Comparison of ENCODE assay signal across 11 cellular contexts in genomic region chr21:43193651-43194302, GRCh38. TPM values are rescaled to one million over a fixed set of nuclear protein-coding genes. Genes with fewer than 3 reads are reported as not detected.
A peak's percentile ranks its signal among the peaks of the same experiment; 100 is the strongest.
DNase-seq lines count a peak whose midpoint lies in the region; ATAC-seq and TF ChIP-seq lines count a peak whose summit lies in the region.
"Had no signal": no experiment of that assay in that cellular context is flagged by ENCODE, and none has a peak within 500 bp of the region (broad histone marks: within the 10 kb centered on the region; RNA-seq: fewer than 3 reads in every experiment).

No MANE protein-coding gene starts in this region.

- H3K4me3 ChIP-seq in H7 (ENCODE audit: insufficient read depth, low read depth, low read length) (no peak overlapping the region), skeletal muscle cell (ENCODE audit: low read depth, low read length) (no peak overlapping the region), HAP-1 (no peak overlapping the region)

- peaks cover 15% of the 10 kb centered on the region for H3K4me1 Mint-ChIP-seq in glutamatergic neuron (ENCODE audit: low read depth, unreplicated experiment)
- peaks cover 2 to 3% of the 10 kb centered on the region in 2 donors for H3K4me1 Mint-ChIP-seq in effector memory CD8-positive, alpha-beta T cell (ENCODE audit: low read depth in 2 of 2)

- peaks cover 11% of the 10 kb centered on the region for H3K27me3 Mint-ChIP-seq in glutamatergic neuron (ENCODE audit: unreplicated experiment)
- H3K27me3 Mint-ChIP-seq in effector memory CD8-positive, alpha-beta T cell: peaks cover 45 to 79% of the 10 kb centered on the region in 2 donors

- no peak for ATAC-seq in effector memory CD8-positive, alpha-beta T cell (replicated peaks)
- ATAC-seq: naive thymus-derived CD8-positive, alpha-beta T cell had no signal

- peaks cover 21% of the 10 kb centered on the region for H3K9me3 Mint-ChIP-seq in glutamatergic neuron (ENCODE audit: unreplicated experiment)
- H3K9me3 Mint-ChIP-seq in effector memory CD8-positive, alpha-beta T cell: peaks cover 0 to 1% of the 10 kb centered on the region in 2 donors

- CTCF ChIA-PET in RWPE1 (lab: Yijun Ruan, JAX): interaction anchor here (0.6 to 0.7 kb wide), 2 partner anchors 10 to 150 kb away, joined by 3 read pairs; no protein-coding TSS in a partner anchor

- no peaks in the 10 kb centered on the region for H3K36me3 ChIP-seq in H7 (replicated peaks; ENCODE audit: control insufficient read depth, insufficient read depth, low read length)
- no peaks in the 10 kb centered on the region for H3K36me3 ChIP-seq in HAP-1 (replicated peaks)

- peak overlapping the region; percentile 99 for H3K27ac ChIP-seq in RWPE1

- peaks cover 29% of the 10 kb centered on the region for H3K36me3 Mint-ChIP-seq in glutamatergic neuron (ENCODE audit: unreplicated experiment)
- no peaks in the 10 kb centered on the region for H3K36me3 Mint-ChIP-seq in effector memory CD8-positive, alpha-beta T cell (ENCODE audit: insufficient read depth)

- H3K27me3 ChIP-seq in H7 (ENCODE audit: control insufficient read depth, insufficient read depth, low read length) (no peaks in the 10 kb centered on the region), HAP-1 (ENCODE audit: low read depth) (0 out of 2 replicates have a peak, but pooled peaks cover 6% of the 10 kb centered on the region)

- in situ Hi-C loops in HAP-1 (cut with MboI; ENCODE audit: low sequenced_read_pairs): no loop called here

- POLR2A ChIA-PET in RWPE1 (lab: Yijun Ruan, JAX; ENCODE audit: low non-redundant PET): interaction anchor here (0.6 kb wide), 1 partner anchor 140 kb away, joined by 3 read pairs; no protein-coding TSS in a partner anchor

- H3K4me1 ChIP-seq in HAP-1: peaks cover 20% of the 10 kb centered on the region

- peak; percentile 54 for DNase-seq in H7
- DNase-seq in RWPE1 (ENCODE audit: low spot score): peak; percentile 82
- no peak for DNase-seq in glutamatergic neuron
- DNase-seq in skeletal muscle cell (ENCODE audit: low read depth): peak; percentile 56
- no peak for DNase-seq in HAP-1 (ENCODE audit: low spot score in 2 of 2)
- no peak for DNase-seq in effector memory CD8-positive, alpha-beta T cell
- DNase-seq in NCI-H2196 (lab: John Stamatoyannopoulos, UW; ENCODE audit: unreplicated experiment): no peak
- DNase-seq in SHP77 treated with DMSO at 0.1 percent for 48 hours (lab: John Stamatoyannopoulos, UW): no peak
- DNase-seq: naive thymus-derived CD8-positive, alpha-beta T cell; NCI-H1436 had no signal

- no peak overlapping the region for H3K4me3 Mint-ChIP-seq in glutamatergic neuron (ENCODE audit: unreplicated experiment)
- no peak overlapping the region for H3K4me3 Mint-ChIP-seq in effector memory CD8-positive, alpha-beta T cell

- peaks cover 8% of the 10 kb centered on the region; the same call in 1 of the 2 replicates for H3K9me3 ChIP-seq in HAP-1

- TF ChIP-seq CTCF in RWPE1 (conservative IDR thresholded peaks at IDR 0.05; ENCODE audit: low read depth) (no peak), glutamatergic neuron (IDR thresholded peaks at IDR 0.05; ENCODE audit: partially characterized antibody, unreplicated experiment) (no peak)

- H3K27ac Mint-ChIP-seq in glutamatergic neuron (ENCODE audit: unreplicated experiment): peak overlapping the region; percentile 31
- no peak overlapping the region for H3K27ac Mint-ChIP-seq in effector memory CD8-positive, alpha-beta T cell

RNA-seq across cellular contexts. Expression of gene CRYAA, which starts 25.0 kb away (rescaled TPM):
- total RNA-seq in H7 (2014; rRNA removed; shearing (Covaris generic)): not detected in 2 replicates
- not detected for total RNA-seq in glutamatergic neuron (ENCODE audit: unreplicated experiment)
- total RNA-seq: naive thymus-derived CD8-positive, alpha-beta T cell; temporal lobe had no signal

Comparison
In these comparisons a context has a peak if more than half of its experiments do, and no peak if none do; other contexts are left out.
1. DNase-seq: peak in H7 (single experiment), RWPE1 (single experiment) and skeletal muscle cell (single experiment); none in glutamatergic neuron (single experiment), HAP-1 (0 of 2), effector memory CD8-positive, alpha-beta T cell (0 of 3), NCI-H2196 (single experiment) and SHP77 treated with DMSO at 0.1 percent for 48 hours (single experiment).